ENCODE assay signal across 19 cellular contexts in genomic region chr17:56274491-56274890, GRCh38.
"Had no signal": no experiment of that assay in that cellular context is flagged by ENCODE, and none has a peak within 500 bp of the region (broad histone marks: within the 10 kb centered on the region; RNA-seq: fewer than 3 reads in every experiment).

No MANE protein-coding gene starts in this region.

- H3K27ac ChIP-seq: gastrocnemius medialis, heart right ventricle, parathyroid adenoma, prostate gland, right lobe of liver, spleen, thoracic aorta, transverse colon had no signal

- H3K9me3 ChIP-seq: gastrocnemius medialis, heart right ventricle, prostate gland, right lobe of liver, spleen, thoracic aorta, transverse colon had no signal

- H3K4me3 ChIP-seq: gastrocnemius medialis, heart right ventricle, prostate gland, right lobe of liver, spleen, thoracic aorta, transverse colon had no signal

- H3K36me3 ChIP-seq: gastrocnemius medialis, heart right ventricle, prostate gland, right lobe of liver, spleen, thoracic aorta, transverse colon had no signal

- H3K27me3 ChIP-seq: gastrocnemius medialis, heart right ventricle, right lobe of liver, spleen, transverse colon had no signal

- DNase-seq: effector memory CD4-positive, alpha-beta T cell; gastrocnemius medialis; heart right ventricle; hypothalamus; kidney glomerular epithelial cell; mesendoderm; naive B cell; right lobe of liver; spleen; stimulated activated CD4-positive, alpha-beta T cell treated with anti-CD3 and anti-CD28 coated beads, Interleukin-15, amount 100 ng/mL, for 24 hours; stimulated activated CD4-positive, alpha-beta T cell treated with anti-CD3 and anti-CD28 coated beads, Interleukin-1b, Interleukin-23, amount 100 ng/mL, for 48 hours; stimulated activated CD4-positive, alpha-beta T cell treated with anti-CD3 and anti-CD28 coated beads, Interleukin-4, amount 100 ng/mL, for 24 hours; stimulated activated naive CD8-positive, alpha-beta T cell treated with anti-CD3 and anti-CD28 coated beads, Interleukin-15, amount 100 ng/mL, for 72 hours; transverse colon had no signal

- H3K4me1 ChIP-seq: gastrocnemius medialis, heart right ventricle, parathyroid adenoma, prostate gland, right lobe of liver, spleen, transverse colon had no signal

- ATAC-seq: esophagus mucosa; gastrocnemius medialis; heart right ventricle; right lobe of liver; stimulated activated memory B cell treated with anti-CD40 and anti-IgM and Interleukin-4, amounts not matched to agents 10 μg/mL and 1 μg/mL and 100 μg/mL, for 72 hours; stimulated activated naive CD8-positive, alpha-beta T cell treated with anti-CD3 and anti-CD28 coated beads, Interleukin-15, amount 100 ng/mL, for 72 hours had no signal
